Comparison of ENCODE assay signal across 15 cellular contexts in the genomic region with DNA sequence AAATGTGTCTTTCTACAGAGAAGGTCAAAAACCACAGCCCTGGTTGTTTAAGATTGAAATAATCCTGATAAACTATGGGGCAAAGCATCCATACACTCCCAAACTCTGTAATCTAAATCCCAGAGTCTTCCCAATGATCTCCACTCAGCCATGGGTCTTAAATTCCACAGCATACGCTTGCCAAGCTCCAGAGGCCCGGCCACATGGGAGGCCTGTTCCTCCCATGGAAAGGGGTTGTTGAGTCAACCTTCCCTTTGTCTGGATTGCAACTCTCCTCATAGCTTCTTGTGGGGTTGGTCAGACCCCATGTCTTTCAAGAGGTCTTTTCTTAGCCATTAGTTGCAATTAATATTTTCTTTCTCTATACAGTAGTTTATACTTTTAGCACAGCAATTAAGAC. TPM values are rescaled to one million over a fixed set of nuclear protein-coding genes. Genes with fewer than 3 reads are reported as not detected.
"Had no signal": no experiment of that assay in that cellular context is flagged by ENCODE, and none has a peak within 500 bp of the region (broad histone marks: within the 10 kb centered on the region; RNA-seq: fewer than 3 reads in every experiment).

No MANE protein-coding gene starts in this region.

- H3K4me3 Mint-ChIP-seq: activated B cell treated with CpG ODN at 0.5 μM for 24 hours; activated CD4-positive, alpha-beta T cell treated with anti-CD3 and anti-CD28 coated beads, Interleukin-2, amount 10 ng/mL, durations not matched to agents 7 days and 5 days; activated naive CD4-positive, alpha-beta T cell treated with anti-CD3 and anti-CD28 coated beads for 36 hours; central memory CD8-positive, alpha-beta T cell had no signal

- H3K9me3 Mint-ChIP-seq: activated B cell treated with CpG ODN at 0.5 μM for 24 hours; activated CD4-positive, alpha-beta T cell treated with anti-CD3 and anti-CD28 coated beads, Interleukin-2, amount 10 ng/mL, durations not matched to agents 7 days and 5 days; activated naive CD4-positive, alpha-beta T cell treated with anti-CD3 and anti-CD28 coated beads for 36 hours; activated T-helper 17 cell treated with anti-CD3 and anti-CD28 coated beads, Interleukin-2, amount 50 U/mL, for 72 hours; central memory CD8-positive, alpha-beta T cell; naive thymus-derived CD4-positive, alpha-beta T cell had no signal

- H3K27ac ChIP-seq: SK-N-MC, thoracic aorta had no signal

- H3K4me3 ChIP-seq: SK-N-MC had no signal

- H3K36me3 ChIP-seq: thoracic aorta had no signal

- ATAC-seq: activated T-helper 17 cell treated with anti-CD3 and anti-CD28 coated beads, Interleukin-2, amount 50 U/mL, for 72 hours; stimulated activated naive CD8-positive, alpha-beta T cell treated with anti-CD3 and anti-CD28 coated beads, Interleukin-15, Interleukin-2, amounts not matched to agents 100 U/mL and 50 U/mL, for 24 hours had no signal

- H3K9me3 ChIP-seq: thoracic aorta had no signal

- H3K27ac Mint-ChIP-seq: activated B cell treated with CpG ODN at 0.5 μM for 24 hours; activated CD4-positive, alpha-beta T cell treated with anti-CD3 and anti-CD28 coated beads, Interleukin-2, amount 10 ng/mL, durations not matched to agents 7 days and 5 days; activated naive CD4-positive, alpha-beta T cell treated with anti-CD3 and anti-CD28 coated beads for 36 hours; activated T-helper 17 cell treated with anti-CD3 and anti-CD28 coated beads, Interleukin-2, amount 50 U/mL, for 72 hours; naive thymus-derived CD4-positive, alpha-beta T cell; progenitor cell of endocrine pancreas had no signal

- DNase-seq: activated B cell treated with CpG ODN at 0.5 μM for 24 hours; activated CD4-positive, alpha-beta T cell treated with anti-CD3 and anti-CD28 coated beads, Interleukin-2, amount 10 ng/mL, durations not matched to agents 7 days and 5 days; activated CD8-positive, alpha-beta memory T cell treated with anti-CD3 and anti-CD28 coated beads for 24 hours; kidney glomerular epithelial cell; naive thymus-derived CD4-positive, alpha-beta T cell; stimulated activated CD4-positive, alpha-beta T cell treated with anti-CD3 and anti-CD28 coated beads, Interleukin-4, amount 100 ng/mL, for 1 hour; stimulated activated naive CD8-positive, alpha-beta T cell treated with anti-CD3 and anti-CD28 coated beads, Interleukin-15, Interleukin-2, amounts not matched to agents 100 U/mL and 50 U/mL, for 24 hours had no signal

- H3K36me3 Mint-ChIP-seq: naive thymus-derived CD4-positive, alpha-beta T cell had no signal

- H3K4me1 Mint-ChIP-seq: activated T-helper 17 cell treated with anti-CD3 and anti-CD28 coated beads, Interleukin-2, amount 50 U/mL, for 72 hours; central memory CD8-positive, alpha-beta T cell had no signal

RNA-seq across cellular contexts. Expression of a gene that starts 0.7 kb away (rescaled TPM):
- total RNA-seq: activated CD4-positive, alpha-beta T cell treated with anti-CD3 and anti-CD28 coated beads, Interleukin-2, amount 10 ng/mL, durations not matched to agents 7 days and 5 days; activated naive CD4-positive, alpha-beta T cell treated with anti-CD3 and anti-CD28 coated beads for 36 hours; activated T-helper 17 cell treated with anti-CD3 and anti-CD28 coated beads, Interleukin-2, amount 50 U/mL, for 72 hours; lung microvascular endothelial cell; progenitor cell of endocrine pancreas; T-helper 1 cell treated with Interleukin-12 subunit alpha and Interleukin-12 subunit beta and Interleukin-4 antibody, amounts not matched to agents 30 ng/mL and 1 ng/mL, for 36 hours had no signal
- polyA plus RNA-seq: naive thymus-derived CD4-positive, alpha-beta T cell had no signal
